In genomic region chr3:128152419-128153155, GRCh38 we compare ENCODE assay signal across 1 cellular context.
TF ChIP-seq lines count a peak whose summit lies in the region.

No MANE protein-coding gene starts in this region.

TF ChIP-seq in H1, 55 proteins besides CTCF, POLR2A, EP300 and RAD21 (continued from another document):
- TF ChIP-seq ATF3 (IDR thresholded peaks at IDR 0.05; ENCODE audit: insufficient read depth, low read depth, low read length) (no peak), YY1 (IDR thresholded peaks at IDR 0.05; ENCODE audit: low read depth, low read length) (no peak), RBBP5 (IDR thresholded peaks at IDR 0.05; ENCODE audit: borderline replicate concordance, low read depth, low read length) (no peak), SP2 (IDR thresholded peaks at IDR 0.05; ENCODE audit: low read length) (no peak), CREB1 (IDR thresholded peaks at IDR 0.05) (no peak), TAF1 (IDR thresholded peaks at IDR 0.05; ENCODE audit: low read depth, low read length) (no peak), SIX5 (IDR thresholded peaks at IDR 0.05; ENCODE audit: low read depth, low read length) (no peak), SRF (IDR thresholded peaks at IDR 0.05; ENCODE audit: low read depth, low read length) (no peak)
